Comparison of ENCODE assay signal across 1 cellular context in the genomic region with DNA sequence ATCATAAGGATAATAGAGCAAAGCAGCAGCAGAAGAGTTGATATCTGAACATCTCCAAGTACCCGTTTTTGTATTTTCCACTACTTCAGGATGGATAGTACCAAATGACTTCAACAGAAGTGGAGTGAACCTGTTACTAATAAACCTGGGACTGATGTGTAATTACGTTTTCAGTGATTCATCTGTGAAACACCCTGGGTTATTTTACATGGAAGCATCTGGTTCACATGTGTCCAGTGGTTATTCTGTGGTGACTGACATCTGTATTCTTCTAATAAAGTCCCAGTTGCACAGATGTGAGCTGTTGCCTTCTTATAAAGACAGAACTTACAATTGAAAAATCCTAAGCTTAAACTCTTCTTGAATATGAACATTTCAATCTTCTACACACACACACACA.
TF ChIP-seq lines count a peak whose summit lies in the region.

No MANE protein-coding gene starts in this region.

TF ChIP-seq in IMR-90, 13 proteins besides CTCF, POLR2A, EP300 and RAD21 (continued from another document):
- no peak for TF ChIP-seq MAZ (IDR thresholded peaks at IDR 0.05; ENCODE audit: borderline replicate concordance, low read depth, low read length)
